14 cellular contexts compared by ENCODE assay signal in genomic region chr5:14359069-14360043, GRCh38.
"Had no signal": no experiment of that assay in that cellular context is flagged by ENCODE, and none has a peak within 500 bp of the region (broad histone marks: within the 10 kb centered on the region; RNA-seq: fewer than 3 reads in every experiment).

No MANE protein-coding gene starts in this region.

- DNase-seq: activated B cell treated with CpG ODN at 0.5 μM for 24 hours; activated CD4-positive, alpha-beta T cell treated with anti-CD3 and anti-CD28 coated beads for 48 hours; activated CD8-positive, alpha-beta T cell treated with anti-CD3 and anti-CD28 coated beads, Interleukin-2, amount 10 ng/mL, durations not matched to agents 7 days and 5 days; activated gamma-delta T cell treated with Interleukin-2 at 50 U/mL for 16 hours; activated naive CD8-positive, alpha-beta T cell treated with anti-CD3 and anti-CD28 coated beads, Interleukin-2, amount 10 ng/mL, durations not matched to agents 7 days and 5 days; esophagus squamous epithelium; left ventricle myocardium superior; mesenchymal stem cell; naive thymus-derived CD8-positive, alpha-beta T cell; stimulated activated CD4-positive, alpha-beta T cell treated with anti-CD3 and anti-CD28 coated beads, Interleukin-4, amount 100 ng/mL, for 24 hours; SW 1271 had no signal

- H3K27ac Mint-ChIP-seq: activated B cell treated with CpG ODN at 0.5 μM for 24 hours; activated CD8-positive, alpha-beta T cell treated with anti-CD3 and anti-CD28 coated beads, Interleukin-2, amount 10 ng/mL, durations not matched to agents 7 days and 5 days; naive thymus-derived CD8-positive, alpha-beta T cell; stimulated activated naive CD8-positive, alpha-beta T cell treated with anti-CD3 and anti-CD28 coated beads, Interleukin-15, Interleukin-2, amounts not matched to agents 100 ng/mL and 50 ng/mL, for 24 hours had no signal

- H3K27me3 ChIP-seq: esophagus squamous epithelium, right atrium auricular region had no signal

- H3K36me3 Mint-ChIP-seq: activated naive CD8-positive, alpha-beta T cell treated with anti-CD3 and anti-CD28 coated beads, Interleukin-2, amount 10 ng/mL, durations not matched to agents 7 days and 5 days; naive thymus-derived CD8-positive, alpha-beta T cell had no signal

- H3K27ac ChIP-seq: esophagus squamous epithelium, right atrium auricular region, thoracic aorta had no signal

- H3K4me3 Mint-ChIP-seq: activated B cell treated with CpG ODN at 0.5 μM for 24 hours; activated CD8-positive, alpha-beta T cell treated with anti-CD3 and anti-CD28 coated beads, Interleukin-2, amount 10 ng/mL, durations not matched to agents 7 days and 5 days; activated naive CD8-positive, alpha-beta T cell treated with anti-CD3 and anti-CD28 coated beads, Interleukin-2, amount 10 ng/mL, durations not matched to agents 7 days and 5 days; naive thymus-derived CD8-positive, alpha-beta T cell; stimulated activated naive CD8-positive, alpha-beta T cell treated with anti-CD3 and anti-CD28 coated beads, Interleukin-15, Interleukin-2, amounts not matched to agents 100 ng/mL and 50 ng/mL, for 24 hours had no signal

- H3K9me3 Mint-ChIP-seq: activated B cell treated with CpG ODN at 0.5 μM for 24 hours; activated naive CD8-positive, alpha-beta T cell treated with anti-CD3 and anti-CD28 coated beads, Interleukin-2, amount 10 ng/mL, durations not matched to agents 7 days and 5 days; naive thymus-derived CD8-positive, alpha-beta T cell; stimulated activated naive CD8-positive, alpha-beta T cell treated with anti-CD3 and anti-CD28 coated beads, Interleukin-15, Interleukin-2, amounts not matched to agents 100 ng/mL and 50 ng/mL, for 24 hours had no signal

- ATAC-seq: activated CD8-positive, alpha-beta T cell treated with anti-CD3 and anti-CD28 coated beads, Interleukin-2, amount 10 ng/mL, durations not matched to agents 7 days and 5 days; left ventricle myocardium superior; naive thymus-derived CD8-positive, alpha-beta T cell had no signal

- H3K4me3 ChIP-seq: esophagus squamous epithelium, right atrium auricular region, thoracic aorta had no signal

- H3K27me3 Mint-ChIP-seq: activated B cell treated with CpG ODN at 0.5 μM for 24 hours; naive thymus-derived CD8-positive, alpha-beta T cell; stimulated activated naive CD8-positive, alpha-beta T cell treated with anti-CD3 and anti-CD28 coated beads, Interleukin-15, Interleukin-2, amounts not matched to agents 100 ng/mL and 50 ng/mL, for 24 hours had no signal

- H3K9me3 ChIP-seq: esophagus squamous epithelium, right atrium auricular region, thoracic aorta had no signal
